Comparison of ENCODE assay signal across 10 cellular contexts in the genomic region with DNA sequence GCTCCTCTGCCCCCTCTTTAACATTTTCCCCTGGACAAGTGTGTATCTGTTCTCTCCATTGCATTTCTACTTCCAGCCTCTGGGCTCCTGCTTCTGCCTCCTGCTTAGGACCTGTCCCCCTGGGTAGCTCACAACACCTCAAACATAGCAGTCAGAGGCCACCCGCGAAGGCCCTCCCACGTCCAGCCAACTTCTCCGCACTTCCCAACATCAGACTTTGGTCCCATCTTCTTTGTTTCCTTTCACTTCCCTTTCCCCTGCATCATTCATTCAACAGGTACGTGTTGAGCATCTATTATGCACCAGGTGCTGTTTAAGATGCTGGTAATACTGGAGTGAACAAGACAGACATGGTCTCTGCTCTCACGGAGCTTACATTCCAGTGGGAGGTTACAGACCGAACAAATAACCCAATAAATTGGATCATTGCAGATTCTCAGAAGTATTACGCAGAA. TPM values are rescaled to one million over a fixed set of nuclear protein-coding genes. Genes with fewer than 3 reads are reported as not detected.
DNase-seq lines count a peak whose midpoint lies in the region; ATAC-seq and TF ChIP-seq lines count a peak whose summit lies in the region.
"Had no signal": no experiment of that assay in that cellular context is flagged by ENCODE, and none has a peak within 500 bp of the region (broad histone marks: within the 10 kb centered on the region; RNA-seq: fewer than 3 reads in every experiment).

No MANE protein-coding gene starts in this region.

- peak overlapping the region; percentile 8 for H2AFZ ChIP-seq in OCI-LY3 (ENCODE audit: low read depth, low read length)
- H2AFZ ChIP-seq in neuronal stem cell (ENCODE audit: low read length), result no peak overlapping the region
- H2AFZ ChIP-seq in GM23248, result no peak overlapping the region

- no peak overlapping the region for H3K14ac ChIP-seq in neuronal stem cell (ENCODE audit: low read length)

- H3K9me3 ChIP-seq in ES-I3 (ENCODE audit: control insufficient read depth, insufficient read depth, low read length) (no peaks in the 10 kb centered on the region), OCI-LY3 (ENCODE audit: insufficient read depth, low read length) (no peaks in the 10 kb centered on the region), endocrine pancreas (ENCODE audit: control insufficient read depth, low read length) (no peaks in the 10 kb centered on the region), neuronal stem cell (replicated peaks in 1 of 2; ENCODE audit: control insufficient read depth in 2 of 2, insufficient read depth in 1 of 2, low read depth in 1 of 2, low read length in 2 of 2) (no peaks in the 10 kb centered on the region), GM23248 (ENCODE audit: low read depth) (no peaks in the 10 kb centered on the region)

- no peaks in the 10 kb centered on the region for H3K36me3 ChIP-seq in ES-I3 (ENCODE audit: insufficient read depth, low read length)
- no peaks in the 10 kb centered on the region for H3K36me3 ChIP-seq in OCI-LY3 (replicated peaks; ENCODE audit: low read depth, low read length)
- no peaks in the 10 kb centered on the region for H3K36me3 ChIP-seq in endocrine pancreas (ENCODE audit: control insufficient read depth, insufficient read depth, low read length)
- H3K36me3 ChIP-seq in neuronal stem cell (replicated peaks in 1 of 2; ENCODE audit: control insufficient read depth in 2 of 2, insufficient read depth in 2 of 2, low read length in 2 of 2), result peaks cover 5 to 30% of the 10 kb centered on the region in 2 donors
- no peaks in the 10 kb centered on the region for H3K36me3 ChIP-seq in GM23248 (ENCODE audit: low read depth)

- peaks cover 27% of the 10 kb centered on the region for H3K4me1 ChIP-seq in ES-I3 (ENCODE audit: insufficient read depth, low read length)
- peaks cover 48% of the 10 kb centered on the region for H3K4me1 ChIP-seq in OCI-LY3 (ENCODE audit: low read length)
- H3K4me1 ChIP-seq in endocrine pancreas (ENCODE audit: control insufficient read depth, insufficient read depth, low read length), result peaks cover 4% of the 10 kb centered on the region
- peaks cover 10 to 11% of the 10 kb centered on the region in 2 donors for H3K4me1 ChIP-seq in neuronal stem cell (ENCODE audit: control insufficient read depth in 2 of 2, insufficient read depth in 1 of 2, low read depth in 1 of 2, low read length in 2 of 2)
- H3K4me1 ChIP-seq in GM23248 (ENCODE audit: insufficient read depth), result peaks cover 17% of the 10 kb centered on the region

- H3K23ac ChIP-seq in neuronal stem cell (ENCODE audit: low read depth, low read length, poor library complexity), result no peak overlapping the region

- H4K91ac ChIP-seq in neuronal stem cell (ENCODE audit: low read depth, low read length, poor library complexity), result no peak overlapping the region

- WGBS in neuronal stem cell (ENCODE audit: extremely low coverage in 2 of 2, insufficient read length in 2 of 2, insufficient replicate concordance in 1 of 2), 2 donors, result no CpG with 5 or more reads among the region's 8 CpGs
- 73 to 79% methylated on average over 8 of the region's 8 CpGs for WGBS in GM23248 (ENCODE audit: low coverage in 1 of 2, low lambda C conversion rate in 2 of 2, missing lambda C conversion rate in 2 of 2), 2 experiments

- no peak overlapping the region for H2BK120ac ChIP-seq in neuronal stem cell (ENCODE audit: low read depth, low read length)

- peaks cover 8% of the 10 kb centered on the region for H3K79me2 ChIP-seq in OCI-LY3 (ENCODE audit: low read length)
- H3K79me2 ChIP-seq in GM23248 (ENCODE audit: insufficient read depth), result peaks cover 11% of the 10 kb centered on the region; the same call in 1 of the 2 replicates

- H3K27ac ChIP-seq in OCI-LY3 (ENCODE audit: low read length) (peak overlapping the region; percentile 85), neuronal stem cell (replicated peaks; ENCODE audit: low read length) (no peak overlapping the region), GM23248 (no peak overlapping the region)
- H3K27ac ChIP-seq: SK-N-MC had no signal

- H3K9ac ChIP-seq in ES-I3 (ENCODE audit: low read depth, low read length) (peak overlapping the region; percentile 47), OCI-LY3 (ENCODE audit: low read length) (peak overlapping the region; percentile 70), endocrine pancreas (ENCODE audit: control insufficient read depth, insufficient read depth, low read length) (peak overlapping the region; percentile 87), neuronal stem cell (ENCODE audit: low read depth, low read length, poor library complexity) (peak overlapping the region; percentile 14), GM23248 (no peak overlapping the region)

- no peaks in the 10 kb centered on the region for H4K20me1 ChIP-seq in OCI-LY3 (ENCODE audit: insufficient read depth, low read length)
- H4K20me1 ChIP-seq in GM23248 (ENCODE audit: insufficient read depth), result no peaks in the 10 kb centered on the region

- in situ Hi-C loops in GM23248 (cut with MboI), result loop anchor here (10.0 kb wide), 1 partner anchor 168 kb away; no protein-coding TSS in a partner anchor

- no peak overlapping the region for H4K8ac ChIP-seq in neuronal stem cell (ENCODE audit: low read depth, low read length)

- H3F3A ChIP-seq in GM23248 (ENCODE audit: insufficient read depth), result peaks cover 26% of the 10 kb centered on the region

- H2AK5ac ChIP-seq in neuronal stem cell (ENCODE audit: low read depth, low read length), result no peak overlapping the region

- no peaks in the 10 kb centered on the region for H3K79me1 ChIP-seq in neuronal stem cell (ENCODE audit: low read depth, low read length)

- H3K9me2 ChIP-seq in GM23248 (ENCODE audit: insufficient read depth), result no peaks in the 10 kb centered on the region

- TF ChIP-seq CTCF in OCI-LY3 (IDR thresholded peaks at IDR 0.05; ENCODE audit: low read depth, low read length), result no peak

- H3K4me3 ChIP-seq in OCI-LY3 (ENCODE audit: low read length) (peak overlapping the region; percentile 82), endocrine pancreas (ENCODE audit: control insufficient read depth, insufficient read depth, low read length) (peak overlapping the region; percentile 64), neuronal stem cell (ENCODE audit: low read length in 2 of 2) (peak overlapping the region in 1 of 2 donors; percentile 60), GM23248 (no peak overlapping the region)
- H3K4me3 ChIP-seq: SK-N-MC had no signal

- H2BK12ac ChIP-seq in neuronal stem cell (ENCODE audit: low read length), result no peak overlapping the region

- H3K27me3 ChIP-seq in OCI-LY3 (ENCODE audit: low read depth, low read length) (no peaks in the 10 kb centered on the region), endocrine pancreas (ENCODE audit: control insufficient read depth, insufficient read depth, low read length) (no peaks in the 10 kb centered on the region), neuronal stem cell (ENCODE audit: control insufficient read depth in 3 of 3, insufficient read depth in 3 of 3, low read depth in 1 of 3, low read length in 3 of 3) (no peaks in the 10 kb centered on the region), GM23248 (replicated peaks; ENCODE audit: insufficient read depth) (no peaks in the 10 kb centered on the region)

- DNase-seq in neuronal stem cell (ENCODE audit: low spot score) (no peak), amniotic stem cell (lab: John Stamatoyannopoulos, UW) (no peak), GM23248 (no peak)
- no peak for DNase-seq in stimulated activated CD4-positive, alpha-beta T cell treated with anti-CD3 and anti-CD28 coated beads, Interleukin-4, amount 100 ng/mL, for 24 hours
- DNase-seq: HCEC 1CT had no signal

- no peak overlapping the region for H3K4ac ChIP-seq in neuronal stem cell (ENCODE audit: low read length)

- H3K18ac ChIP-seq in neuronal stem cell (ENCODE audit: low read length), result no peak overlapping the region

- H3K4me2 ChIP-seq in OCI-LY3 (ENCODE audit: low read length), result peak overlapping the region; percentile 93
- peak overlapping the region; percentile 56 for H3K4me2 ChIP-seq in neuronal stem cell (ENCODE audit: insufficient read depth, low read length, poor library complexity, severe bottlenecking)
- H3K4me2 ChIP-seq in GM23248 (ENCODE audit: unreplicated experiment), result no peak overlapping the region

- no peak overlapping the region for H2BK15ac ChIP-seq in neuronal stem cell (ENCODE audit: low read length)

- no peak for ATAC-seq in HG02981 (IDR thresholded peaks at IDR 0.05; ENCODE audit: unreplicated experiment)

- no peak overlapping the region for H2BK5ac ChIP-seq in neuronal stem cell (ENCODE audit: low read length)

RNA-seq across cellular contexts. Expression of a gene that starts 3.1 kb away (rescaled TPM):
- polyA plus RNA-seq in neuronal stem cell (2013, experiment 1 of 2), result 511 TPM
- polyA plus RNA-seq in neuronal stem cell (2013, experiment 2 of 2), result 489 TPM
- 261 and 264 TPM in 2 replicates for total RNA-seq in GM23248 (2014; rRNA removed; shearing (Covaris generic))
- 247 and 257 TPM in 2 replicates for polyA plus RNA-seq in GM23248 (2016; fragmentation: Nextera tagmentation; extraction: Ambion mirVana)

RNA-seq across cellular contexts. Expression of a gene that starts 3.3 kb away (rescaled TPM):
- not detected for polyA plus RNA-seq in neuronal stem cell (2013, experiment 1 of 2)
- not detected for polyA plus RNA-seq in neuronal stem cell (2013, experiment 2 of 2)
- total RNA-seq in GM23248 (2014; rRNA removed; shearing (Covaris generic)), result not detected in 2 replicates
- not detected in 2 replicates for polyA plus RNA-seq in GM23248 (2016; fragmentation: Nextera tagmentation; extraction: Ambion mirVana)

RNA-seq across cellular contexts. Expression of a gene that starts 4.2 kb away (rescaled TPM):
- polyA plus RNA-seq in neuronal stem cell (2013, experiment 1 of 2), result 3.2 TPM
- polyA plus RNA-seq in neuronal stem cell (2013, experiment 2 of 2), result 2.7 TPM
- total RNA-seq in GM23248 (2014; rRNA removed; shearing (Covaris generic)), result not detected in 2 replicates
- 0.21 and 0.35 TPM in 2 replicates for polyA plus RNA-seq in GM23248 (2016; fragmentation: Nextera tagmentation; extraction: Ambion mirVana)

RNA-seq across cellular contexts. Expression of a gene that starts 19.2 kb away (rescaled TPM):
- 114 TPM for polyA plus RNA-seq in neuronal stem cell (2013, experiment 1 of 2)
- polyA plus RNA-seq in neuronal stem cell (2013, experiment 2 of 2), result 113 TPM
- 6.5 and 8.7 TPM in 2 replicates for total RNA-seq in GM23248 (2014; rRNA removed; shearing (Covaris generic))
- 13.3 and 14.7 TPM in 2 replicates for polyA plus RNA-seq in GM23248 (2016; fragmentation: Nextera tagmentation; extraction: Ambion mirVana)

RNA-seq across cellular contexts. Expression of a gene that starts 23.5 kb away (rescaled TPM):
- 315 TPM for polyA plus RNA-seq in neuronal stem cell (2013, experiment 1 of 2)
- 311 TPM for polyA plus RNA-seq in neuronal stem cell (2013, experiment 2 of 2)
- 212 and 221 TPM in 2 replicates for total RNA-seq in GM23248 (2014; rRNA removed; shearing (Covaris generic))
- 130 and 137 TPM in 2 replicates for polyA plus RNA-seq in GM23248 (2016; fragmentation: Nextera tagmentation; extraction: Ambion mirVana)
